35 cellular contexts compared by ENCODE assay signal in genomic region chr18:42137671-42138375, GRCh38.
DNase-seq lines count a peak whose midpoint lies in the region; ATAC-seq, FAIRE-seq and TF ChIP-seq lines count a peak whose summit lies in the region.
"Had no signal": no experiment of that assay in that cellular context is flagged by ENCODE, and none has a peak within 500 bp of the region (broad histone marks: within the 10 kb centered on the region; RNA-seq: fewer than 3 reads in every experiment).

No MANE protein-coding gene starts in this region.

- no peak overlapping the region for H3K27ac ChIP-seq in HepG2 (ENCODE audit: extremely low read length, insufficient read depth, low read length)
- H3K27ac ChIP-seq in right lobe of liver, result no peak overlapping the region
- H3K27ac ChIP-seq in kidney (ENCODE audit: low read depth in 2 of 2, low read length in 2 of 2), result no peak overlapping the region
- no peak overlapping the region for H3K27ac ChIP-seq in uterus
- H3K27ac ChIP-seq in RWPE1, result no peak overlapping the region
- H3K27ac ChIP-seq: coronary artery, PC-9, prostate gland, vagina had no signal

- FAIRE-seq in HepG2 (lab: Jason Lieb, UNC) (no peak), kidney (lab: Jason Lieb, UNC) (no peak)
- FAIRE-seq: TTC549 had no signal

- H3K9me3 ChIP-seq in HepG2 (ENCODE audit: low read length), result peaks cover 31% of the 10 kb centered on the region
- H3K9me3 ChIP-seq in right lobe of liver, result no peaks in the 10 kb centered on the region
- peaks cover 0 to 8% of the 10 kb centered on the region in 2 donors for H3K9me3 ChIP-seq in kidney (ENCODE audit: control insufficient read depth in 1 of 2, low read length in 2 of 2)
- no peaks in the 10 kb centered on the region for H3K9me3 ChIP-seq in uterus
- H3K9me3 ChIP-seq: prostate gland, vagina had no signal

- no peak for ATAC-seq in HepG2
- no peak for ATAC-seq in right lobe of liver
- ATAC-seq: CD8-positive, alpha-beta T cell; left ventricle myocardium superior; Right ventricle myocardium inferior; sciatic nerve; stimulated activated naive CD8-positive, alpha-beta T cell treated with anti-CD3 and anti-CD28 coated beads, Interleukin-15, amount 100 ng/mL, for 72 hours; T-helper 17 cell had no signal

- H3K36me3 ChIP-seq in HepG2 (replicated peaks in 1 of 2; ENCODE audit: control insufficient read depth in 1 of 2, insufficient read depth in 2 of 2, low read length in 2 of 2) (no peaks in the 10 kb centered on the region), right lobe of liver (no peaks in the 10 kb centered on the region), kidney (ENCODE audit: control insufficient read depth in 1 of 2, insufficient read depth in 2 of 2, low read length in 2 of 2) (no peaks in the 10 kb centered on the region), uterus (no peaks in the 10 kb centered on the region)
- H3K36me3 ChIP-seq: prostate gland, vagina had no signal

- WGBS in HepG2 (ENCODE audit: low lambda C conversion rate), result 23% methylated on average over 3 of the region's 3 CpGs
- WGBS in right lobe of liver (ENCODE audit: insufficient coverage, low coverage, low lambda C conversion rate, missing lambda C conversion rate), result 75% methylated on average over 3 of the region's 3 CpGs

- intact Hi-C loops in HepG2 (cut with micrococcal nuclease; ENCODE audit: unreplicated experiment), result no loop called here
- intact Hi-C loops in right lobe of liver (cut with DNase I), result no loop called here
- intact Hi-C loops in kidney (cut with DNase I), result no loop called here
- intact Hi-C loops in uterus (cut with DNase I; ENCODE audit: low total_unique reads), result no loop called here

- no peak overlapping the region for H3K4me3 ChIP-seq in HepG2 (replicated peaks in 1 of 3; ENCODE audit: insufficient read depth in 1 of 3, low read depth in 2 of 3, low read length in 3 of 3)
- no peak overlapping the region for H3K4me3 ChIP-seq in right lobe of liver
- H3K4me3 ChIP-seq in kidney (ENCODE audit: low read length in 2 of 2), result no peak overlapping the region
- H3K4me3 ChIP-seq in uterus, result no peak overlapping the region
- H3K4me3 ChIP-seq: coronary artery, PC-9, prostate gland, vagina had no signal

- no peak overlapping the region for H3K9ac ChIP-seq in HepG2 (ENCODE audit: insufficient read depth, low read depth, low read length)
- H3K9ac ChIP-seq in kidney (ENCODE audit: low read length in 2 of 2), result no peak overlapping the region

- in situ Hi-C loops in HepG2 (cut with HindIII; ENCODE audit: extremely low pct_ligation_motif_present, low pct_unique_long_range_greater_than_20kb), result no loop called here

- no peak for TF ChIP-seq CTCF in HepG2 (CRISPR knock-in tag; IDR thresholded peaks at IDR 0.05)
- no peak for TF ChIP-seq CTCF in right lobe of liver (IDR thresholded peaks at IDR 0.05)
- no peak for TF ChIP-seq CTCF in kidney (IDR thresholded peaks at IDR 0.05; ENCODE audit: borderline replicate concordance, extremely low read depth, insufficient read depth)
- TF ChIP-seq CTCF in uterus (IDR thresholded peaks at IDR 0.05), result no peak
- TF ChIP-seq CTCF in RWPE1 (conservative IDR thresholded peaks at IDR 0.05; ENCODE audit: low read depth), result no peak

- TF ChIP-seq RAD21 in HepG2 (CRISPR knock-in tag; IDR thresholded peaks at IDR 0.05), result no peak

- H2AFZ ChIP-seq in HepG2 (ENCODE audit: low read length), result no peak overlapping the region
- H2AFZ ChIP-seq: PC-9 had no signal

- POLR2A ChIA-PET in HepG2 (lab: Yijun Ruan, JAX) (no interaction called here), RWPE1 (lab: Yijun Ruan, JAX; ENCODE audit: low non-redundant PET) (no interaction called here)

- H4K20me1 ChIP-seq in HepG2 (ENCODE audit: insufficient read depth, low read length), result no peaks in the 10 kb centered on the region

- TF ChIP-seq EP300 in HepG2 (IDR thresholded peaks at IDR 0.05; ENCODE audit: low read depth in 2 of 2, low read length in 2 of 2) (no peak), HepG2 (CRISPR knock-in tag; IDR thresholded peaks at IDR 0.05; ENCODE audit: borderline replicate concordance) (no peak)

- H3K27me3 ChIP-seq in HepG2 (ENCODE audit: control insufficient read depth in 1 of 2, insufficient read depth in 2 of 2, low read length in 2 of 2) (no peaks in the 10 kb centered on the region), right lobe of liver (no peaks in the 10 kb centered on the region), uterus (no peaks in the 10 kb centered on the region)
- H3K27me3 ChIP-seq: vagina had no signal

- BruUV-seq in HepG2 (replicated peaks; lab: Mats Ljungman, UMichigan), result no TSS peak

- CTCF ChIA-PET in HepG2 (lab: Yijun Ruan, JAX; ENCODE audit: low intra/inter-chr PET ratio, low total read pairs) (no interaction called here), RWPE1 (lab: Yijun Ruan, JAX) (no interaction called here)

- H3K4me2 ChIP-seq in HepG2 (ENCODE audit: low read depth, low read length), result no peak overlapping the region
- H3K4me2 ChIP-seq: PC-9 had no signal

- DNase-seq in HepG2 (ENCODE audit: low spot score) (no peak), right lobe of liver (no peak), NCI-H2081 treated with DMSO at 0.1 percent for 48 hours (lab: John Stamatoyannopoulos, UW) (peak; percentile 40), cerebellar cortex (ENCODE audit: low spot score) (peak; percentile 81), NCI-H1930 (lab: John Stamatoyannopoulos, UW) (no peak), kidney (no peak), uterus (no peak), RWPE1 (ENCODE audit: low spot score) (no peak)
- DNase-seq: ACHN; activated CD4-positive, alpha-beta T cell treated with anti-CD3 and anti-CD28 coated beads, Interleukin-2, amount 50 U/mL, for 1 hour; activated CD4-positive, CD25-positive, alpha-beta regulatory T cell; activated gamma-delta T cell; activated naive CD8-positive, alpha-beta T cell treated with anti-CD3 and anti-CD28 coated beads, Interleukin-2, amount 10 ng/mL, durations not matched to agents 7 days and 5 days; activated T-cell treated with anti-CD3 and anti-CD28 coated beads, Interleukin-2, amount 50 U/mL, for 24 hours; aorta; CD8-positive, alpha-beta T cell; DMS79 treated with DMSO at 0.1 percent for 48 hours; effector memory CD4-positive, alpha-beta T cell; GF-D8; HCEC 1CT; Kasumi-1; left ventricle myocardium superior; mesendoderm; NCI-H2029 treated with DMSO at 0.1 percent for 48 hours; PC-9; stimulated activated CD4-positive, alpha-beta T cell treated with anti-CD3 and anti-CD28 coated beads, Interleukin-12 subunit alpha, Interleukin-12 subunit beta, amount 100 ng/mL, for 4 hours; stimulated activated CD4-positive, alpha-beta T cell treated with anti-CD3 and anti-CD28 coated beads, Interleukin-2, amount 100 ng/mL, for 48 hours; stimulated activated naive CD8-positive, alpha-beta T cell treated with anti-CD3 and anti-CD28 coated beads, Interleukin-15, amount 100 ng/mL, for 72 hours; T-helper 17 cell had no signal

- no peak for TF ChIP-seq POLR2A in HepG2 (IDR thresholded peaks at IDR 0.05; ENCODE audit: insufficient read depth in 1 of 2, low read depth in 2 of 2, low read length in 2 of 2)
- TF ChIP-seq POLR2A in right lobe of liver (IDR thresholded peaks at IDR 0.05), result no peak
- TF ChIP-seq POLR2A in uterus (IDR thresholded peaks at IDR 0.05), result no peak

- no peaks in the 10 kb centered on the region for H3K4me1 ChIP-seq in HepG2 (ENCODE audit: insufficient read depth, low read length)
- no peaks in the 10 kb centered on the region for H3K4me1 ChIP-seq in right lobe of liver
- H3K4me1 ChIP-seq in kidney (ENCODE audit: control insufficient read depth in 1 of 2, insufficient read depth in 1 of 2, low read depth in 1 of 2, low read length in 2 of 2), result no peaks in the 10 kb centered on the region
- no peaks in the 10 kb centered on the region for H3K4me1 ChIP-seq in uterus
- H3K4me1 ChIP-seq: prostate gland, vagina had no signal

- no peaks in the 10 kb centered on the region for H3K79me2 ChIP-seq in HepG2 (ENCODE audit: insufficient read depth, low read length)

TF ChIP-seq in HepG2, 621 proteins besides CTCF, POLR2A, EP300 and RAD21:
- TF ChIP-seq HNF1A (IDR thresholded peaks at IDR 0.05; ENCODE audit: low read depth) (no peak), HNF1A (CRISPR knock-in tag; IDR thresholded peaks at IDR 0.05; ENCODE audit: borderline replicate concordance) (no peak), SMARCC2 (IDR thresholded peaks at IDR 0.05) (no peak), SMYD3 (CRISPR knock-in tag; IDR thresholded peaks at IDR 0.05) (no peak), HNRNPUL1 (IDR thresholded peaks at IDR 0.05; ENCODE audit: low read depth, low read length) (no peak), RFX1 (IDR thresholded peaks at IDR 0.05) (peak; percentile 19; the same call in 1 of the 2 replicates), NR3C1 (CRISPR knock-in tag; IDR thresholded peaks at IDR 0.05) (no peak), ZFP82 (CRISPR knock-in tag; IDR thresholded peaks at IDR 0.05; ENCODE audit: borderline replicate concordance) (no peak)

Comparison
In these comparisons a context has a peak if more than half of its experiments do, and no peak if none do; other contexts are left out.
1. DNase-seq: peak in NCI-H2081 treated with DMSO at 0.1 percent for 48 hours (single experiment) and cerebellar cortex (single experiment); none in HepG2 (single experiment), right lobe of liver (0 of 3), NCI-H1930 (0 of 2), kidney (single experiment), uterus (0 of 2) and RWPE1 (single experiment).